Comparison of ENCODE assay signal across 9 cellular contexts in the genomic region with DNA sequence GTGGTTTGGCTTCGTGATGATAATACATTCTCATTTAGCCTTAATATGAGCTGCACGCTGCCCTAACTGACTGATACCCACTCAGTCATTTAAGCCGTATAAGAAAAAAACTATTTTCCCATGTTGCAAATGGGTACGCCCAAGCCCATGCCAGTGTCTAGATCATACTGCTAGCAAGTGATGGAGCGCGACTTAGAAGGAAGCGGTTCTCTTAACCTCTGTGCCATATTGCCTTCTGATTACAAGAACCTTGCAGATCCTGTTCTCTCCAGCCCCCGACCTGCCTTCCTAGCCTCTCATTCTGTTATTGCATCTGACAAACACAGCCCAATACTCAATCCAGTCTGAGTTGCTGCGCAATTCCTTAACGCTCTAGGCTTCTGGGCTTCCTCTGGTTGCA. TPM values are rescaled to one million over a fixed set of nuclear protein-coding genes. Genes with fewer than 3 reads are reported as not detected.
DNase-seq lines count a peak whose midpoint lies in the region; ATAC-seq, FAIRE-seq and TF ChIP-seq lines count a peak whose summit lies in the region.
"Had no signal": no experiment of that assay in that cellular context is flagged by ENCODE, and none has a peak within 500 bp of the region (broad histone marks: within the 10 kb centered on the region; RNA-seq: fewer than 3 reads in every experiment).

No MANE protein-coding gene starts in this region.

- H3K9me2 ChIP-seq in PC-9 (ENCODE audit: insufficient read depth) = no peaks in the 10 kb centered on the region

- H2AFZ ChIP-seq in PC-9 (peak overlapping the region; percentile 88), H1 (ENCODE audit: low read length) (peak overlapping the region; percentile 87; the same call in 1 of the 2 replicates)

- FAIRE-seq in H1 (lab: Jason Lieb, UNC) = no peak
- FAIRE-seq: colon had no signal

- H3K27me3 ChIP-seq in PC-9 (ENCODE audit: insufficient read depth, low read depth) (no peaks in the 10 kb centered on the region), H1 (replicated peaks in 1 of 4; ENCODE audit: control insufficient read depth in 3 of 4, extremely low read depth in 1 of 4, insufficient read depth in 3 of 4, low read length in 3 of 4) (no peaks in the 10 kb centered on the region)

- peak overlapping the region; percentile 99; the same call in 1 of the 2 replicates for H4K8ac ChIP-seq in H1 (ENCODE audit: extremely low read depth, insufficient read depth, low read length)

- H3K4me3 Mint-ChIP-seq in activated T-cell treated with anti-CD3 and anti-CD28 coated beads, Interleukin-2, amount 50 U/mL, for 4 hours = peak overlapping the region; percentile 98
- H3K4me3 Mint-ChIP-seq in naive thymus-derived CD8-positive, alpha-beta T cell = peak overlapping the region; percentile 92 to 100 (median 98)

- TF ChIP-seq EP300 in H1 (IDR thresholded peaks at IDR 0.05; ENCODE audit: borderline replicate concordance in 1 of 2, low read depth in 2 of 2, low read length in 2 of 2) = no peak

- H3K36me3 Mint-ChIP-seq in activated T-cell treated with anti-CD3 and anti-CD28 coated beads, Interleukin-2, amount 50 U/mL, for 4 hours (ENCODE audit: insufficient read depth) = peaks cover 21% of the 10 kb centered on the region
- H3K36me3 Mint-ChIP-seq in naive thymus-derived CD8-positive, alpha-beta T cell = peaks cover 0 to 18% (median 1%) of the 10 kb centered on the region in 3 donors

- H2BK15ac ChIP-seq in H1 (ENCODE audit: low read length) = no peak overlapping the region

- H3K23ac ChIP-seq in H1 (ENCODE audit: insufficient read length) = no peak overlapping the region

- peaks cover 48% of the 10 kb centered on the region for H3K4me1 Mint-ChIP-seq in activated T-cell treated with anti-CD3 and anti-CD28 coated beads, Interleukin-2, amount 50 U/mL, for 4 hours (ENCODE audit: low read depth)
- peaks cover 30 to 70% (median 66%) of the 10 kb centered on the region in 4 donors for H3K4me1 Mint-ChIP-seq in naive thymus-derived CD8-positive, alpha-beta T cell

- H3K4me3 ChIP-seq in PC-9 = peak overlapping the region; percentile 97
- peak overlapping the region; percentile 73 to 95 (median 95) for H3K4me3 ChIP-seq in H1 (ENCODE audit: extremely low read depth in 1 of 4, insufficient read depth in 2 of 4, low read depth in 3 of 4, low read length in 4 of 4)

- H3K36me3 ChIP-seq in PC-9 (ENCODE audit: low read depth) (peaks cover 12% of the 10 kb centered on the region; the same call in 1 of the 2 replicates), H1 (ENCODE audit: control insufficient read depth in 2 of 4, insufficient read depth in 4 of 4, low read length in 3 of 4) (peaks cover 3 to 9% (median 6%) of the 10 kb centered on the region in 4 experiments; a peak in 6 of 8 replicates)

- H2BK120ac ChIP-seq in H1 (replicated peaks; ENCODE audit: low read depth, low read length) = no peak overlapping the region

- 0 out of 2 replicates have a peak overlapping the region, but pooled peaks have one; percentile 71 for H2BK5ac ChIP-seq in H1 (ENCODE audit: low read depth, low read length)

- no TSS peak for BruUV-seq in PC-9 (replicated peaks; lab: Mats Ljungman, UMichigan)

- peak overlapping the region; percentile 65 to 92 (median 87) for H3K9ac ChIP-seq in H1 (replicated peaks in 1 of 4; ENCODE audit: extremely low read depth in 1 of 4, low read depth in 3 of 4, low read length in 3 of 4)

- H3K79me2 ChIP-seq in PC-9 (ENCODE audit: low read depth) (peaks cover 97% of the 10 kb centered on the region), H1 (ENCODE audit: control insufficient read depth in 1 of 2, insufficient read depth in 2 of 2, low read length in 2 of 2) (peaks cover 14 to 73% of the 10 kb centered on the region in 2 experiments)

- H3K4ac ChIP-seq in H1 (replicated peaks; ENCODE audit: insufficient read length, low read depth, low read length) = no peak overlapping the region

- no peak for TF ChIP-seq CTCF in PC-9 (conservative IDR thresholded peaks at IDR 0.05)
- TF ChIP-seq CTCF in H1 (IDR thresholded peaks at IDR 0.05; ENCODE audit: control extremely low read depth in 1 of 3, insufficient read depth in 1 of 3, low read depth in 1 of 3, low read length in 3 of 3) = no peak

- no peak overlapping the region for H4K91ac ChIP-seq in H1 (replicated peaks; ENCODE audit: insufficient read length, low read length)

- H3K27me3 Mint-ChIP-seq in activated T-cell treated with anti-CD3 and anti-CD28 coated beads, Interleukin-2, amount 50 U/mL, for 4 hours (ENCODE audit: low read depth) = no peaks in the 10 kb centered on the region
- H3K27me3 Mint-ChIP-seq in naive thymus-derived CD8-positive, alpha-beta T cell = peaks cover 0 to 2% (median 0%) of the 10 kb centered on the region in 5 donors

- DNase-seq in activated T-cell treated with anti-CD3 and anti-CD28 coated beads, Interleukin-2, amount 50 U/mL, for 4 hours = no peak
- DNase-seq in activated T-cell treated with anti-CD3 and anti-CD28 coated beads, Interleukin-2, amount 50 U/mL, for 48 hours = no peak
- DNase-seq in PC-9 = peak; percentile 6 to 61
- DNase-seq in H1 (ENCODE audit: low read depth in 1 of 2, low spot score in 2 of 2) = no peak
- no peak for DNase-seq in naive thymus-derived CD8-positive, alpha-beta T cell
- DNase-seq in iPS-NIHi7 (ENCODE audit: extremely low spot score) = no peak
- DNase-seq in RPMI8226 = no peak

- peak overlapping the region; percentile 73 for H3K27ac ChIP-seq in PC-9
- peak overlapping the region; percentile 83; the same call in 1 of the 2 replicates for H3K27ac ChIP-seq in H1 (ENCODE audit: low read depth, low read length)

- no peak overlapping the region for H3K56ac ChIP-seq in H1 (replicated peaks; ENCODE audit: insufficient read length, low read depth, low read length)

- CTCF ChIA-PET in PC-9 (lab: Charles Lee) (no interaction called here), H1 (lab: Charles Lee; ENCODE audit: partially characterized antibody) (no interaction called here)

- H3K27ac Mint-ChIP-seq in naive thymus-derived CD8-positive, alpha-beta T cell = peak overlapping the region; percentile 93 to 100 (median 98)

- H2BK12ac ChIP-seq in H1 (ENCODE audit: low read depth, low read length) = no peak overlapping the region

- no peak overlapping the region for H3K14ac ChIP-seq in H1 (ENCODE audit: insufficient read length)

- no peaks in the 10 kb centered on the region for H3K9me3 Mint-ChIP-seq in activated T-cell treated with anti-CD3 and anti-CD28 coated beads, Interleukin-2, amount 50 U/mL, for 4 hours
- H3K9me3 Mint-ChIP-seq in naive thymus-derived CD8-positive, alpha-beta T cell = no peaks in the 10 kb centered on the region

- no peaks in the 10 kb centered on the region for H3K9me3 ChIP-seq in PC-9 (ENCODE audit: insufficient read depth, low read depth)
- no peaks in the 10 kb centered on the region for H3K9me3 ChIP-seq in H1 (ENCODE audit: insufficient read depth in 2 of 2, low read depth in 1 of 2, low read length in 1 of 2)

- peaks cover 4% of the 10 kb centered on the region; the same call in 1 of the 2 replicates for H3K23me2 ChIP-seq in H1 (ENCODE audit: low read depth, low read length)

- intact Hi-C loops in PC-9 (cut with micrococcal nuclease; ENCODE audit: unreplicated experiment) = loop anchor here (5.0 kb wide), 1 partner anchor 317 kb away; no protein-coding TSS in a partner anchor

- H3K79me1 ChIP-seq in H1 (ENCODE audit: low read depth, low read length) = peaks cover 2% of the 10 kb centered on the region; the same call in 1 of the 2 replicates

- POLR2A ChIA-PET in PC-9 (lab: Charles Lee; ENCODE audit: unreplicated experiment) = no interaction called here
- POLR2A ChIA-PET in H1 (lab: Charles Lee; ENCODE audit: partially characterized antibody) = interaction anchor here (0.7 to 1.6 kb wide), 3 partner anchors 10 to 255 kb away, joined by 3 to 4 read pairs (median 3); no protein-coding TSS in a partner anchor
- POLR2A ChIA-PET in naive thymus-derived CD8-positive, alpha-beta T cell (lab: Charles Lee) = interaction anchor here (1.6 kb wide), 1 partner anchor 72 kb away, joined by 7 read pairs; no protein-coding TSS in a partner anchor

- H3K4me1 ChIP-seq in PC-9 (replicated peaks; ENCODE audit: insufficient read depth) (peaks cover 18% of the 10 kb centered on the region), H1 (replicated peaks in 1 of 4; ENCODE audit: control insufficient read depth in 3 of 4, insufficient read depth in 4 of 4, low read length in 3 of 4) (peaks cover 0 to 9% (median 0%) of the 10 kb centered on the region in 4 experiments; a peak in 1 of 7 replicates)

- H3K4me2 ChIP-seq in PC-9 = peak overlapping the region; percentile 92
- H3K4me2 ChIP-seq in H1 (ENCODE audit: insufficient read depth in 1 of 2, low read depth in 2 of 2, low read length in 2 of 2) = peak overlapping the region; percentile 77 to 97

- TF ChIP-seq POLR2A in H1 (IDR thresholded peaks at IDR 0.05; ENCODE audit: control extremely low read depth in 1 of 2, low read depth in 2 of 2, low read length in 2 of 2) = no peak

- no peak overlapping the region for H3K18ac ChIP-seq in H1 (ENCODE audit: extremely low read depth, low read length)

- peaks cover 5% of the 10 kb centered on the region; the same call in 1 of the 2 replicates for H3F3A ChIP-seq in PC-9 (ENCODE audit: insufficient read depth, low read depth)

- peak; percentile 3 to 11 for ATAC-seq in activated T-cell treated with anti-CD3 and anti-CD28 coated beads, Interleukin-2, amount 50 U/mL, for 4 hours
- peak in 1 of 2 donors; percentile 11 for ATAC-seq in naive thymus-derived CD8-positive, alpha-beta T cell
- ATAC-seq in HG03469 (IDR thresholded peaks at IDR 0.05; ENCODE audit: unreplicated experiment) = no peak

- H2BK20ac ChIP-seq in H1 (ENCODE audit: low read length) = no peak overlapping the region

- H4K5ac ChIP-seq in H1 (ENCODE audit: insufficient read length, low read depth, low read length) = no peak overlapping the region

- no peak overlapping the region for H2AK5ac ChIP-seq in H1 (ENCODE audit: low read depth, low read length)

- no peak for TF ChIP-seq RAD21 in H1 (IDR thresholded peaks at IDR 0.05 in 1 of 2, conservative IDR thresholded peaks at IDR 0.05 in 1 of 2; ENCODE audit: low read depth in 2 of 2, low read length in 2 of 2)

- H4K20me1 ChIP-seq in PC-9 (ENCODE audit: insufficient read depth) (peaks cover 18% of the 10 kb centered on the region; the same call in 1 of the 2 replicates), H1 (replicated peaks in 1 of 2; ENCODE audit: control insufficient read depth in 1 of 2, insufficient read depth in 2 of 2, low read length in 2 of 2) (peaks cover 0 to 4% of the 10 kb centered on the region in 2 experiments)

- 25% methylated on average over 10 of the region's 10 CpGs; no CpG with 5 or more reads in 1 of the 2 experiments for WGBS in H1 (ENCODE audit: extremely low coverage in 1 of 2, insufficient coverage in 1 of 2, insufficient read length in 1 of 2, insufficient replicate concordance in 2 of 2, low coverage in 1 of 2, low lambda C conversion rate in 2 of 2, missing lambda C conversion rate in 1 of 2), 2 experiments

RNA-seq across cellular contexts. Expression of a gene that starts 0.6 kb away (rescaled TPM):
- 10 to 100 TPM; 20.5 to 22.8 (median 21.9) TPM for total RNA-seq in activated T-cell treated with anti-CD3 and anti-CD28 coated beads, Interleukin-2, amount 50 U/mL, for 4 hours
- total RNA-seq in PC-9 (2021) = 36.4 and 42.2 TPM in 2 replicates
- 26.1 and 30.2 TPM in 2 replicates for total RNA-seq in H1 (2021; fragmentation: NEBNext Ultra II Directional; extraction: Animal tissue kit (Norgen Biotek cat#: 25700))
- polyA plus RNA-seq in H1 (2011; rRNA removed) = 8.5 and 11.0 TPM in 2 replicates
- 14.3 TPM for polyA plus RNA-seq in H1 (2011; cell fraction: cytosol; rRNA removed)
- polyA plus RNA-seq in H1 (2011; cell fraction: nucleus; rRNA removed) = 20.5 TPM
- 14.7 to 23.0 TPM (median 16.8 TPM) in 4 replicates for polyA plus RNA-seq in H1 (2012, experiment 1 of 2)
- polyA plus RNA-seq in H1 (2012, experiment 2 of 2) = 6.3 TPM
- 31.0 TPM for polyA plus RNA-seq in H1 (2013, experiment 1 of 2)
- 27.9 TPM for polyA plus RNA-seq in H1 (2013, experiment 2 of 2)
- polyA minus RNA-seq in H1 (2011; rRNA and poly(A)+ RNA removed) = 13.7 TPM in 2 replicates
- polyA minus RNA-seq in H1 (2011; cell fraction: cytosol; rRNA and poly(A)+ RNA removed) = 19.8 TPM
- polyA minus RNA-seq in H1 (2011; cell fraction: nucleus; rRNA and poly(A)+ RNA removed) = 49.9 TPM
- total RNA-seq in naive thymus-derived CD8-positive, alpha-beta T cell = 10 to 100 TPM; 40.7 to 41.2 TPM
- 10 to 100 TPM; 13.5 to 23.5 (median 17.8) TPM for polyA plus RNA-seq in naive thymus-derived CD8-positive, alpha-beta T cell

RNA-seq across cellular contexts. Expression of a gene that starts 0.7 kb away (rescaled TPM):
- 10 to 100 TPM; 15.7 to 16.3 (median 16.0) TPM for total RNA-seq in activated T-cell treated with anti-CD3 and anti-CD28 coated beads, Interleukin-2, amount 50 U/mL, for 4 hours
- total RNA-seq in PC-9 (2021) = 6.7 and 7.3 TPM in 2 replicates
- total RNA-seq in H1 (2021; fragmentation: NEBNext Ultra II Directional; extraction: Animal tissue kit (Norgen Biotek cat#: 25700)) = 16.6 and 17.0 TPM in 2 replicates
- polyA plus RNA-seq in H1 (2011; rRNA removed) = 4.6 and 5.3 TPM in 2 replicates
- 5.9 TPM for polyA plus RNA-seq in H1 (2011; cell fraction: cytosol; rRNA removed)
- polyA plus RNA-seq in H1 (2011; cell fraction: nucleus; rRNA removed) = 4.4 TPM
- polyA plus RNA-seq in H1 (2012, experiment 1 of 2) = 9.0 to 13.2 TPM (median 9.5 TPM) in 4 replicates
- polyA plus RNA-seq in H1 (2012, experiment 2 of 2) = 1.8 TPM
- 14.3 TPM for polyA plus RNA-seq in H1 (2013, experiment 1 of 2)
- polyA plus RNA-seq in H1 (2013, experiment 2 of 2) = 14.5 TPM
- polyA minus RNA-seq in H1 (2011; rRNA and poly(A)+ RNA removed) = 2.8 and 3.6 TPM in 2 replicates
- polyA minus RNA-seq in H1 (2011; cell fraction: cytosol; rRNA and poly(A)+ RNA removed) = 4.8 TPM
- 6.4 TPM for polyA minus RNA-seq in H1 (2011; cell fraction: nucleus; rRNA and poly(A)+ RNA removed)
- total RNA-seq in naive thymus-derived CD8-positive, alpha-beta T cell = 1 to 10 TPM; 5.2 to 5.5 TPM
- polyA plus RNA-seq in naive thymus-derived CD8-positive, alpha-beta T cell = 1 to 10 TPM; 3.5 to 4.3 (median 4.1) TPM

Comparison
In these comparisons a context has a peak if more than half of its experiments do, and no peak if none do; other contexts are left out.
1. DNase-seq: peak in PC-9 (2 of 2); none in activated T-cell treated with anti-CD3 and anti-CD28 coated beads, Interleukin-2, amount 50 U/mL, for 4 hours (single experiment), activated T-cell treated with anti-CD3 and anti-CD28 coated beads, Interleukin-2, amount 50 U/mL, for 48 hours (0 of 2), H1 (0 of 2), naive thymus-derived CD8-positive, alpha-beta T cell (0 of 10), iPS-NIHi7 (single experiment) and RPMI8226 (single experiment).